ENCODE assay signal across 1 cellular context in the genomic region with DNA sequence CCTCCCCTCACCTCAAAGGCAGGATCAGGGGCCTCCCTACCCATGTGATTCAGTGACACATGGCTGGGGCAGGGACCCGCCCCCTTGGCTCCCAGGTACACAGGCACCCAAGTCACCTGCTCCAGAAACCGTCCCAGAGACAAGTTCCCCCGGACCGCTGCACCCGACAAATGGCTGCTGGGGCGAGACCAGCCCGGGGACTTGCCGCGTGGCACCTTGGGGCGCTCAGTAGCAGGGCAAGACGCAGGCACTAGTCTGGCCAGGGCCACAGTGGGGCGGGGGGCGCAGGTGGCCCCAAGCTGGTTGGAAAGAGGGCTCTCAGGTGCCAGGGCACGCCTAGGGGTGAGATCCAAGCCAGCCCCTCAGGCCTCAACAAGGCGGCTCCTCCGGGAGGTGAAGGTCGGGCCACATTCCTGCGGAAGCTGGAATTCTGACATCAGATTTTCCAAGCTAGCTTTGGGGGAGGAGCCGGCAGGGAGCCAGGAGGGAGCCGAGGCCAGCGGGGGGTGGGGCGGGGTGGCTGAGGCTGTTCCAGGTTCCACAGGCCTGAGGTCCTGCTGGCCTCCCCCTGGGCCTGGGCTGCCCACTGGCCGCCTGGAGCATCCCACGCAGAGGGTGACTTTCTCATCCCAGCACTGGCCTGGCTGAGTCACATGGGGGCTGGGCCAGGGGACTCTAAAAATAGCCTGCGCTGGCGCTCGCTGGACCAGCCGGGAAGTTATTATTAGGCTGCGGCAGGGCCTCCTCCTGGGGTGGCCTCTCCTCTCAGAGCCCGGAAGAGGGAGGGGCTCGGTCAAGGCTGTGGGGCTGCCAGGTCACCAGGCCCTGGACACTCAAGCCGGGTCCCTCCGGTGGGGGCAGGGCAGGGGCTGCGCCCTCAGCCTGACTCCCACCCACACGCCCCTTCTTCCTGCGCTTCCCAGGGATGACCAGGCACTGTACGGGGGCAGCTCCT.
TF ChIP-seq lines count a peak whose summit lies in the region.

No MANE protein-coding gene starts in this region.

TF ChIP-seq in HepG2, 621 proteins besides CTCF, POLR2A, EP300 and RAD21 (continued from another document and continues in another):
- TF ChIP-seq, protein P1, sequence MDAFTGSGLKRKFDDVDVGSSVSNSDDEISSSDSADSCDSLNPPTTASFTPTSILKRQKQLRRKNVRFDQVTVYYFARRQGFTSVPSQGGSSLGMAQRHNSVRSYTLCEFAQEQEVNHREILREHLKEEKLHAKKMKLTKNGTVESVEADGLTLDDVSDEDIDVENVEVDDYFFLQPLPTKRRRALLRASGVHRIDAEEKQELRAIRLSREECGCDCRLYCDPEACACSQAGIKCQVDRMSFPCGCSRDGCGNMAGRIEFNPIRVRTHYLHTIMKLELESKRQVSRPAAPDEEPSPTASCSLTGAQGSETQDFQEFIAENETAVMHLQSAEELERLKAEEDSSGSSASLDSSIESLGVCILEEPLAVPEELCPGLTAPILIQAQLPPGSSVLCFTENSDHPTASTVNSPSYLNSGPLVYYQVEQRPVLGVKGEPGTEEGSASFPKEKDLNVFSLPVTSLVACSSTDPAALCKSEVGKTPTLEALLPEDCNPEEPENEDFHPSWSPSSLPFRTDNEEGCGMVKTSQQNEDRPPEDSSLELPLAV (CRISPR knock-in tag; conservative IDR thresholded peaks at IDR 0.05; ENCODE audit: low read depth), result no peak
- TF ChIP-seq, protein P2, sequence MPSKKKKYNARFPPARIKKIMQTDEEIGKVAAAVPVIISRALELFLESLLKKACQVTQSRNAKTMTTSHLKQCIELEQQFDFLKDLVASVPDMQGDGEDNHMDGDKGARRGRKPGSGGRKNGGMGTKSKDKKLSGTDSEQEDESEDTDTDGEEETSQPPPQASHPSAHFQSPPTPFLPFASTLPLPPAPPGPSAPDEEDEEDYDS (CRISPR knock-in tag; IDR thresholded peaks at IDR 0.05), result 0 out of 2 replicates have a peak, but pooled peaks have one; percentile 31
- TF ChIP-seq SOX5 (CRISPR knock-in tag; IDR thresholded peaks at IDR 0.05; ENCODE audit: borderline replicate concordance) (no peak; the same call in 1 of the 2 replicates), NRL (CRISPR knock-in tag; IDR thresholded peaks at IDR 0.05; ENCODE audit: borderline replicate concordance) (no peak; the same call in 1 of the 2 replicates), ZNF569 (CRISPR knock-in tag; IDR thresholded peaks at IDR 0.05; ENCODE audit: borderline replicate concordance) (no peak), GTF3A (CRISPR knock-in tag; conservative IDR thresholded peaks at IDR 0.05) (no peak), ATF7 (IDR thresholded peaks at IDR 0.05) (peak; percentile 65), ATF7 (CRISPR knock-in tag; IDR thresholded peaks at IDR 0.05) (peak; percentile 83), HMG20A (CRISPR knock-in tag; IDR thresholded peaks at IDR 0.05; ENCODE audit: borderline replicate concordance) (peak; percentile 71), ZFP36L2 (CRISPR knock-in tag; IDR thresholded peaks at IDR 0.05) (no peak), ZBTB7B (CRISPR knock-in tag; IDR thresholded peaks at IDR 0.05) (peak; percentile 73; the same call in 1 of the 2 replicates), ZNF670 (CRISPR knock-in tag; IDR thresholded peaks at IDR 0.05; ENCODE audit: borderline replicate concordance) (no peak), CEBPB (IDR thresholded peaks at IDR 0.05; ENCODE audit: borderline replicate concordance, low read depth, low read length) (no peak), ZNF549 (CRISPR knock-in tag; IDR thresholded peaks at IDR 0.05) (no peak), SATB2 (CRISPR knock-in tag; IDR thresholded peaks at IDR 0.05) (no peak), ATF1 (CRISPR knock-in tag; IDR thresholded peaks at IDR 0.05) (no peak), FIP1L1 (IDR thresholded peaks at IDR 0.05; ENCODE audit: borderline replicate concordance, insufficient read depth, low read depth, low read length) (no peak), ZNF772 (CRISPR knock-in tag; IDR thresholded peaks at IDR 0.05) (no peak), ZNF446 (CRISPR knock-in tag; IDR thresholded peaks at IDR 0.05) (no peak), THYN1 (CRISPR knock-in tag; IDR thresholded peaks at IDR 0.05; ENCODE audit: borderline replicate concordance, low read depth) (no peak)
- TF ChIP-seq, protein P3, sequence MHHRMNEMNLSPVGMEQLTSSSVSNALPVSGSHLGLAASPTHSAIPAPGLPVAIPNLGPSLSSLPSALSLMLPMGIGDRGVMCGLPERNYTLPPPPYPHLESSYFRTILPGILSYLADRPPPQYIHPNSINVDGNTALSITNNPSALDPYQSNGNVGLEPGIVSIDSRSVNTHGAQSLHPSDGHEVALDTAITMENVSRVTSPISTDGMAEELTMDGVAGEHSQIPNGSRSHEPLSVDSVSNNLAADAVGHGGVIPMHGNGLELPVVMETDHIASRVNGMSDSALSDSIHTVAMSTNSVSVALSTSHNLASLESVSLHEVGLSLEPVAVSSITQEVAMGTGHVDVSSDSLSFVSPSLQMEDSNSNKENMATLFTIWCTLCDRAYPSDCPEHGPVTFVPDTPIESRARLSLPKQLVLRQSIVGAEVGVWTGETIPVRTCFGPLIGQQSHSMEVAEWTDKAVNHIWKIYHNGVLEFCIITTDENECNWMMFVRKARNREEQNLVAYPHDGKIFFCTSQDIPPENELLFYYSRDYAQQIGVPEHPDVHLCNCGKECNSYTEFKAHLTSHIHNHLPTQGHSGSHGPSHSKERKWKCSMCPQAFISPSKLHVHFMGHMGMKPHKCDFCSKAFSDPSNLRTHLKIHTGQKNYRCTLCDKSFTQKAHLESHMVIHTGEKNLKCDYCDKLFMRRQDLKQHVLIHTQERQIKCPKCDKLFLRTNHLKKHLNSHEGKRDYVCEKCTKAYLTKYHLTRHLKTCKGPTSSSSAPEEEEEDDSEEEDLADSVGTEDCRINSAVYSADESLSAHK (CRISPR knock-in tag; IDR thresholded peaks at IDR 0.05; ENCODE audit: borderline replicate concordance), result no peak
- TF ChIP-seq, protein P4, sequence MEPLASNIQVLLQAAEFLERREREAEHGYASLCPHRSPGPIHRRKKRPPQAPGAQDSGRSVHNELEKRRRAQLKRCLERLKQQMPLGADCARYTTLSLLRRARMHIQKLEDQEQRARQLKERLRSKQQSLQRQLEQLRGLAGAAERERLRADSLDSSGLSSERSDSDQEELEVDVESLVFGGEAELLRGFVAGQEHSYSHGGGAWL (CRISPR knock-in tag; IDR thresholded peaks at IDR 0.05), result peak; percentile 51
- TF ChIP-seq, protein P5, sequence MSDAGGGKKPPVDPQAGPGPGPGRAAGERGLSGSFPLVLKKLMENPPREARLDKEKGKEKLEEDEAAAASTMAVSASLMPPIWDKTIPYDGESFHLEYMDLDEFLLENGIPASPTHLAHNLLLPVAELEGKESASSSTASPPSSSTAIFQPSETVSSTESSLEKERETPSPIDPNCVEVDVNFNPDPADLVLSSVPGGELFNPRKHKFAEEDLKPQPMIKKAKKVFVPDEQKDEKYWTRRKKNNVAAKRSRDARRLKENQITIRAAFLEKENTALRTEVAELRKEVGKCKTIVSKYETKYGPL (CRISPR knock-in tag; IDR thresholded peaks at IDR 0.05), result no peak
- TF ChIP-seq, protein P6, sequence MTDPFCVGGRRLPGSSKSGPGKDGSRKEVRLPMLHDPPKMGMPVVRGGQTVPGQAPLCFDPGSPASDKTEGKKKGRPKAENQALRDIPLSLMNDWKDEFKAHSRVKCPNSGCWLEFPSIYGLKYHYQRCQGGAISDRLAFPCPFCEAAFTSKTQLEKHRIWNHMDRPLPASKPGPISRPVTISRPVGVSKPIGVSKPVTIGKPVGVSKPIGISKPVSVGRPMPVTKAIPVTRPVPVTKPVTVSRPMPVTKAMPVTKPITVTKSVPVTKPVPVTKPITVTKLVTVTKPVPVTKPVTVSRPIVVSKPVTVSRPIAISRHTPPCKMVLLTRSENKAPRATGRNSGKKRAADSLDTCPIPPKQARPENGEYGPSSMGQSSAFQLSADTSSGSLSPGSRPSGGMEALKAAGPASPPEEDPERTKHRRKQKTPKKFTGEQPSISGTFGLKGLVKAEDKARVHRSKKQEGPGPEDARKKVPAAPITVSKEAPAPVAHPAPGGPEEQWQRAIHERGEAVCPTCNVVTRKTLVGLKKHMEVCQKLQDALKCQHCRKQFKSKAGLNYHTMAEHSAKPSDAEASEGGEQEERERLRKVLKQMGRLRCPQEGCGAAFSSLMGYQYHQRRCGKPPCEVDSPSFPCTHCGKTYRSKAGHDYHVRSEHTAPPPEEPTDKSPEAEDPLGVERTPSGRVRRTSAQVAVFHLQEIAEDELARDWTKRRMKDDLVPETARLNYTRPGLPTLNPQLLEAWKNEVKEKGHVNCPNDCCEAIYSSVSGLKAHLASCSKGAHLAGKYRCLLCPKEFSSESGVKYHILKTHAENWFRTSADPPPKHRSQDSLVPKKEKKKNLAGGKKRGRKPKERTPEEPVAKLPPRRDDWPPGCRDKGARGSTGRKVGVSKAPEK (CRISPR knock-in tag; IDR thresholded peaks at IDR 0.05; ENCODE audit: borderline replicate concordance), result no peak
- TF ChIP-seq, protein P7, sequence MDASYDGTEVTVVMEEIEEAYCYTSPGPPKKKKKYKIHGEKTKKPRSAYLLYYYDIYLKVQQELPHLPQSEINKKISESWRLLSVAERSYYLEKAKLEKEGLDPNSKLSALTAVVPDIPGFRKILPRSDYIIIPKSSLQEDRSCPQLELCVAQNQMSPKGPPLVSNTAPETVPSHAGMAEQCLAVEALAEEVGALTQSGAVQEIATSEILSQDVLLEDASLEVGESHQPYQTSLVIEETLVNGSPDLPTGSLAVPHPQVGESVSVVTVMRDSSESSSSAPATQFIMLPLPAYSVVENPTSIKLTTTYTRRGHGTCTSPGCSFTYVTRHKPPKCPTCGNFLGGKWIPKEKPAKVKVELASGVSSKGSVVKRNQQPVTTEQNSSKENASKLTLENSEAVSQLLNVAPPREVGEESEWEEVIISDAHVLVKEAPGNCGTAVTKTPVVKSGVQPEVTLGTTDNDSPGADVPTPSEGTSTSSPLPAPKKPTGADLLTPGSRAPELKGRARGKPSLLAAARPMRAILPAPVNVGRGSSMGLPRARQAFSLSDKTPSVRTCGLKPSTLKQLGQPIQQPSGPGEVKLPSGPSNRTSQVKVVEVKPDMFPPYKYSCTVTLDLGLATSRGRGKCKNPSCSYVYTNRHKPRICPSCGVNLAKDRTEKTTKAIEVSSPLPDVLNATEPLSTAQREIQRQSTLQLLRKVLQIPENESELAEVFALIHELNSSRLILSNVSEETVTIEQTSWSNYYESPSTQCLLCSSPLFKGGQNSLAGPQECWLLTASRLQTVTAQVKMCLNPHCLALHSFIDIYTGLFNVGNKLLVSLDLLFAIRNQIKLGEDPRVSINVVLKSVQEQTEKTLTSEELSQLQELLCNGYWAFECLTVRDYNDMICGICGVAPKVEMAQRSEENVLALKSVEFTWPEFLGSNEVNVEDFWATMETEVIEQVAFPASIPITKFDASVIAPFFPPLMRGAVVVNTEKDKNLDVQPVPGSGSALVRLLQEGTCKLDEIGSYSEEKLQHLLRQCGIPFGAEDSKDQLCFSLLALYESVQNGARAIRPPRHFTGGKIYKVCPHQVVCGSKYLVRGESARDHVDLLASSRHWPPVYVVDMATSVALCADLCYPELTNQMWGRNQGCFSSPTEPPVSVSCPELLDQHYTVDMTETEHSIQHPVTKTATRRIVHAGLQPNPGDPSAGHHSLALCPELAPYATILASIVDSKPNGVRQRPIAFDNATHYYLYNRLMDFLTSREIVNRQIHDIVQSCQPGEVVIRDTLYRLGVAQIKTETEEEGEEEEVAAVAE (CRISPR knock-in tag; IDR thresholded peaks at IDR 0.05; ENCODE audit: borderline replicate concordance), result no peak
- TF ChIP-seq, protein P8, sequence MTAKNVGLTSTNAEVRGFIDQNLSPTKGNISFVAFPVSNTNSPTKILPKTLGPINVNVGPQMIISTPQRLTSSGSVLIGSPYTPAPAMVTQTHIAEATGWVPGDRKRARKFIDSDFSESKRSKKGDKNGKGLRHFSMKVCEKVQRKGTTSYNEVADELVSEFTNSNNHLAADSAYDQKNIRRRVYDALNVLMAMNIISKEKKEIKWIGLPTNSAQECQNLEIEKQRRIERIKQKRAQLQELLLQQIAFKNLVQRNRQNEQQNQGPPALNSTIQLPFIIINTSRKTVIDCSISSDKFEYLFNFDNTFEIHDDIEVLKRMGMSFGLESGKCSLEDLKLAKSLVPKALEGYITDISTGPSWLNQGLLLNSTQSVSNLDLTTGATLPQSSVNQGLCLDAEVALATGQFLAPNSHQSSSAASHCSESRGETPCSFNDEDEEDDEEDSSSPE (CRISPR knock-in tag; IDR thresholded peaks at IDR 0.05), result peak; percentile 26; the same call in 1 of the 2 replicates
- TF ChIP-seq, protein P9, sequence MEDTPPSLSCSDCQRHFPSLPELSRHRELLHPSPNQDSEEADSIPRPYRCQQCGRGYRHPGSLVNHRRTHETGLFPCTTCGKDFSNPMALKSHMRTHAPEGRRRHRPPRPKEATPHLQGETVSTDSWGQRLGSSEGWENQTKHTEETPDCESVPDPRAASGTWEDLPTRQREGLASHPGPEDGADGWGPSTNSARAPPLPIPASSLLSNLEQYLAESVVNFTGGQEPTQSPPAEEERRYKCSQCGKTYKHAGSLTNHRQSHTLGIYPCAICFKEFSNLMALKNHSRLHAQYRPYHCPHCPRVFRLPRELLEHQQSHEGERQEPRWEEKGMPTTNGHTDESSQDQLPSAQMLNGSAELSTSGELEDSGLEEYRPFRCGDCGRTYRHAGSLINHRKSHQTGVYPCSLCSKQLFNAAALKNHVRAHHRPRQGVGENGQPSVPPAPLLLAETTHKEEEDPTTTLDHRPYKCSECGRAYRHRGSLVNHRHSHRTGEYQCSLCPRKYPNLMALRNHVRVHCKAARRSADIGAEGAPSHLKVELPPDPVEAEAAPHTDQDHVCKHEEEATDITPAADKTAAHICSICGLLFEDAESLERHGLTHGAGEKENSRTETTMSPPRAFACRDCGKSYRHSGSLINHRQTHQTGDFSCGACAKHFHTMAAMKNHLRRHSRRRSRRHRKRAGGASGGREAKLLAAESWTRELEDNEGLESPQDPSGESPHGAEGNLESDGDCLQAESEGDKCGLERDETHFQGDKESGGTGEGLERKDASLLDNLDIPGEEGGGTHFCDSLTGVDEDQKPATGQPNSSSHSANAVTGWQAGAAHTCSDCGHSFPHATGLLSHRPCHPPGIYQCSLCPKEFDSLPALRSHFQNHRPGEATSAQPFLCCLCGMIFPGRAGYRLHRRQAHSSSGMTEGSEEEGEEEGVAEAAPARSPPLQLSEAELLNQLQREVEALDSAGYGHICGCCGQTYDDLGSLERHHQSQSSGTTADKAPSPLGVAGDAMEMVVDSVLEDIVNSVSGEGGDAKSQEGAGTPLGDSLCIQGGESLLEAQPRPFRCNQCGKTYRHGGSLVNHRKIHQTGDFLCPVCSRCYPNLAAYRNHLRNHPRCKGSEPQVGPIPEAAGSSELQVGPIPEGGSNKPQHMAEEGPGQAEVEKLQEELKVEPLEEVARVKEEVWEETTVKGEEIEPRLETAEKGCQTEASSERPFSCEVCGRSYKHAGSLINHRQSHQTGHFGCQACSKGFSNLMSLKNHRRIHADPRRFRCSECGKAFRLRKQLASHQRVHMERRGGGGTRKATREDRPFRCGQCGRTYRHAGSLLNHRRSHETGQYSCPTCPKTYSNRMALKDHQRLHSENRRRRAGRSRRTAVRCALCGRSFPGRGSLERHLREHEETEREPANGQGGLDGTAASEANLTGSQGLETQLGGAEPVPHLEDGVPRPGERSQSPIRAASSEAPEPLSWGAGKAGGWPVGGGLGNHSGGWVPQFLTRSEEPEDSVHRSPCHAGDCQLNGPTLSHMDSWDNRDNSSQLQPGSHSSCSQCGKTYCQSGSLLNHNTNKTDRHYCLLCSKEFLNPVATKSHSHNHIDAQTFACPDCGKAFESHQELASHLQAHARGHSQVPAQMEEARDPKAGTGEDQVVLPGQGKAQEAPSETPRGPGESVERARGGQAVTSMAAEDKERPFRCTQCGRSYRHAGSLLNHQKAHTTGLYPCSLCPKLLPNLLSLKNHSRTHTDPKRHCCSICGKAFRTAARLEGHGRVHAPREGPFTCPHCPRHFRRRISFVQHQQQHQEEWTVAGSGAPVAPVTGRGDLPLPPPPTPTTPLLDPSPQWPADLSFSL (CRISPR knock-in tag; IDR thresholded peaks at IDR 0.05), result peak; percentile 62; the same call in 1 of the 2 replicates
- TF ChIP-seq, protein P10, sequence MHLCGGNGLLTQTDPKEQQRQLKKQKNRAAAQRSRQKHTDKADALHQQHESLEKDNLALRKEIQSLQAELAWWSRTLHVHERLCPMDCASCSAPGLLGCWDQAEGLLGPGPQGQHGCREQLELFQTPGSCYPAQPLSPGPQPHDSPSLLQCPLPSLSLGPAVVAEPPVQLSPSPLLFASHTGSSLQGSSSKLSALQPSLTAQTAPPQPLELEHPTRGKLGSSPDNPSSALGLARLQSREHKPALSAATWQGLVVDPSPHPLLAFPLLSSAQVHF (CRISPR knock-in tag; IDR thresholded peaks at IDR 0.05), result no peak
